Comparison of ENCODE assay signal across 16 cellular contexts in the genomic region with DNA sequence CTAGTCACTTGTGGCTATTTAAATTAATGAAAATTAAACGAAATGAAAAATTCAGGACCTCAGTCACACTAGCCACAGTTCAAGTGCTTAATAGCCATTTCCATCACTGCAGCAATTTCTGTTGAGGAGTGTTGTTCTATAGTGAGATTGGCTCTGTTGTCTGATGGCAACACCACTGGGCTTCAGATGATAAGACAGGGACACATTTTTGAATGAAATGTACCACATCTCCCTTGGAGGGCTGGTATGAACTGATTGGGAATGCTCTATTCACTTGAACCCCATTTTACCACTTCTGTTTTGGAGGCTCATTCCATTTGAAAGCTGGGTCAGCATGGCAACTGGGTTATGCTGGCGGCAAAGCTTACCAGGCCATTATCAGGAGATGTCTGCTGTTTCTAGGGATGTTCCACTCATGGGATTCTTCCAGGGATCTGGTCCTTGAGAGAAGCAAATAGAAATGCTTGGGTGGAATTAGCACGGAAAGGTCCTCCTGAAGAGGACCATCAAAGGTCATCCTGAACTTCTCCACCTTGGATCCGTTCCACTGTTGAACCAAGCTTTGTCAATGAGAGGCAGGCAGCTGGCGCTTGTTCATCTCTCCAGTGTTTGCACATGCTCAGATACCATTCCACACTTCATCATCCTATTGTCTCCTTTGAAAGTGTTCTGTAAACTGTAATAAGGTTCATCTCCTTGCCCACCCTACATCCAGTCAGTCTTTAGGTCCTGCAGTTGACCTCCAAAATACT. TPM values are rescaled to one million over a fixed set of nuclear protein-coding genes. Genes with fewer than 3 reads are reported as not detected.
DNase-seq lines count a peak whose midpoint lies in the region; FAIRE-seq and TF ChIP-seq lines count a peak whose summit lies in the region.
"Had no signal": no experiment of that assay in that cellular context is flagged by ENCODE, and none has a peak within 500 bp of the region (broad histone marks: within the 10 kb centered on the region; RNA-seq: fewer than 3 reads in every experiment).

No MANE protein-coding gene starts in this region.

- no peak for TF ChIP-seq CTCF in MCF 10A (IDR thresholded peaks at IDR 0.05; ENCODE audit: unreplicated experiment)
- TF ChIP-seq CTCF in breast epithelium (IDR thresholded peaks at IDR 0.05), result no peak
- no peak for TF ChIP-seq CTCF in RWPE1 (conservative IDR thresholded peaks at IDR 0.05; ENCODE audit: low read depth)
- no peak for TF ChIP-seq CTCF in keratinocyte (optimal IDR thresholded peaks at IDR 0.05 in 1 of 3, IDR thresholded peaks at IDR 0.05 in 1 of 3, conservative IDR thresholded peaks at IDR 0.05 in 1 of 3; ENCODE audit: extremely low read depth in 1 of 3, insufficient read depth in 2 of 3, low read length in 3 of 3)

- no TSS peak for BruUV-seq in MCF 10A (replicated peaks; lab: Mats Ljungman, UMichigan)

- H3K4me1 Mint-ChIP-seq in MCF 10A (ENCODE audit: insufficient read depth, unreplicated experiment), result peaks cover 38% of the 10 kb centered on the region

- peaks cover 100% of the 10 kb centered on the region for H3K79me2 ChIP-seq in keratinocyte (ENCODE audit: control insufficient read depth, insufficient read depth, low read length)

- H3K27ac ChIP-seq in breast epithelium (peak overlapping the region in 1 of 2 donors; percentile 44), RWPE1 (peak overlapping the region; percentile 83), keratinocyte (ENCODE audit: control insufficient read depth, insufficient read depth, low read length) (peak overlapping the region; percentile 76)

- peak overlapping the region; percentile 78 for H3K27ac Mint-ChIP-seq in MCF 10A (ENCODE audit: low read depth, unreplicated experiment)
- H3K27ac Mint-ChIP-seq: activated CD4-positive, alpha-beta memory T cell treated with anti-CD3 and anti-CD28 coated beads for 36 hours had no signal

- H3K36me3 Mint-ChIP-seq in MCF 10A (ENCODE audit: insufficient read depth, unreplicated experiment), result peaks cover 4% of the 10 kb centered on the region
- H3K36me3 Mint-ChIP-seq: activated CD4-positive, alpha-beta memory T cell treated with anti-CD3 and anti-CD28 coated beads for 36 hours had no signal

- POLR2A ChIA-PET in MCF 10A (lab: Yijun Ruan, JAX), result interaction anchor here (0.5 to 4.1 kb wide), 11 partner anchors 8 to 648 kb away, joined by 3 to 18 read pairs (median 3); a partner anchor contains a TSS
- POLR2A ChIA-PET in RWPE1 (lab: Yijun Ruan, JAX; ENCODE audit: low non-redundant PET), result no interaction called here

- H3K4me3 Mint-ChIP-seq in MCF 10A (ENCODE audit: unreplicated experiment), result no peak overlapping the region
- H3K4me3 Mint-ChIP-seq: activated CD4-positive, alpha-beta memory T cell treated with anti-CD3 and anti-CD28 coated beads for 36 hours had no signal

- peaks cover 30% of the 10 kb centered on the region for H4K20me1 ChIP-seq in keratinocyte (ENCODE audit: control insufficient read depth, extremely low read depth, insufficient read depth, low read length)

- DNase-seq in MCF 10A (ENCODE audit: unreplicated experiment) (no peak), breast epithelium (ENCODE audit: low spot score in 2 of 2) (no peak), RWPE1 (ENCODE audit: low spot score) (no peak), keratinocyte (ENCODE audit: low read depth, low spot score) (no peak), amniotic stem cell (lab: John Stamatoyannopoulos, UW) (no peak), DMS114 treated with DMSO at 0.1 percent for 48 hours (lab: John Stamatoyannopoulos, UW; ENCODE audit: unreplicated experiment) (no peak), inferior parietal cortex (ENCODE audit: extremely low spot score) (no peak), kidney glomerular epithelial cell (lab: John Stamatoyannopoulos, UW) (no peak)
- DNase-seq: activated CD4-positive, alpha-beta memory T cell treated with anti-CD3 and anti-CD28 coated beads for 36 hours; effector memory CD4-positive, alpha-beta T cell; head of caudate nucleus; left ventricle myocardium inferior; NCI-H1436 treated with DMSO at 0.1 percent for 48 hours had no signal

- no peak overlapping the region for H2AFZ ChIP-seq in keratinocyte (ENCODE audit: control insufficient read depth, low read length)

- no peaks in the 10 kb centered on the region for H3K27me3 Mint-ChIP-seq in MCF 10A (ENCODE audit: insufficient read depth, unreplicated experiment)

- H3K9me3 ChIP-seq in breast epithelium, result no peaks in the 10 kb centered on the region
- H3K9me3 ChIP-seq in keratinocyte (ENCODE audit: control insufficient read depth, low read depth, low read length), result no peaks in the 10 kb centered on the region
- H3K9me3 ChIP-seq: left ventricle myocardium inferior, tibial nerve had no signal

- H3K9me3 Mint-ChIP-seq in MCF 10A (ENCODE audit: unreplicated experiment), result no peaks in the 10 kb centered on the region
- H3K9me3 Mint-ChIP-seq: activated CD4-positive, alpha-beta memory T cell treated with anti-CD3 and anti-CD28 coated beads for 36 hours had no signal

- peak overlapping the region; percentile 79 for H3K4me2 ChIP-seq in keratinocyte (ENCODE audit: control insufficient read depth, extremely low read depth, insufficient read depth, low read depth, low read length)

- peaks cover 0 to 7% of the 10 kb centered on the region in 2 donors for H3K4me1 ChIP-seq in breast epithelium
- H3K4me1 ChIP-seq in keratinocyte (ENCODE audit: control insufficient read depth, extremely low read depth, insufficient read depth, low read length), result peaks cover 70% of the 10 kb centered on the region

- CTCF ChIA-PET in MCF 10A (lab: Yijun Ruan, JAX), result interaction anchor here (1.1 to 6.0 kb wide), 3 partner anchors 12 to 152 kb away, joined by 3 to 40 read pairs (median 4); no protein-coding TSS in a partner anchor
- CTCF ChIA-PET in RWPE1 (lab: Yijun Ruan, JAX), result interaction anchor here (0.5 to 1.6 kb wide), 4 partner anchors 9 to 153 kb away, joined by 3 to 4 read pairs (median 3); no protein-coding TSS in a partner anchor

- intact Hi-C loops in MCF 10A (cut with micrococcal nuclease) (no loop called here), breast epithelium (cut with DNase I; ENCODE audit: low total_unique reads) (no loop called here)

- H3K9ac ChIP-seq in keratinocyte (ENCODE audit: control insufficient read depth, extremely low read depth, insufficient read depth, low read length), result peak overlapping the region; percentile 54

- H3K4me3 ChIP-seq in breast epithelium (no peak overlapping the region), keratinocyte (ENCODE audit: control insufficient read depth in 2 of 3, extremely low read depth in 1 of 3, insufficient read depth in 2 of 3, low read depth in 1 of 3, low read length in 3 of 3) (peak overlapping the region in 2 of 3 experiments; percentile 6 to 10)
- H3K4me3 ChIP-seq: GM12878, left ventricle myocardium inferior, tibial nerve had no signal

- TF ChIP-seq POLR2A in breast epithelium (IDR thresholded peaks at IDR 0.05), result no peak

- peaks cover 4% of the 10 kb centered on the region for H3K9me1 ChIP-seq in keratinocyte (ENCODE audit: control insufficient read depth, extremely low read depth, insufficient read depth, low read length)

- dilution Hi-C loops in keratinocyte (cut with MboI; ENCODE audit: extremely low pct_ligation_motif_present, low sequenced_read_pairs), result no loop called here

- no peaks in the 10 kb centered on the region for H3K36me3 ChIP-seq in breast epithelium
- peaks cover 0 to 7% of the 10 kb centered on the region in 2 experiments for H3K36me3 ChIP-seq in keratinocyte (ENCODE audit: control insufficient read depth in 2 of 2, extremely low read depth in 1 of 2, insufficient read depth in 2 of 2, low read length in 2 of 2)
- H3K36me3 ChIP-seq: left ventricle myocardium inferior, tibial nerve had no signal

- FAIRE-seq in keratinocyte (lab: Jason Lieb, UNC), result peak; percentile 13
- FAIRE-seq: GM12878, H54 had no signal

- H3K27me3 ChIP-seq in breast epithelium (no peaks in the 10 kb centered on the region), keratinocyte (ENCODE audit: control insufficient read depth, extremely low read depth, insufficient read depth, low read length) (no peaks in the 10 kb centered on the region)
- H3K27me3 ChIP-seq: tibial nerve had no signal

RNA-seq across cellular contexts. Expression of a gene that starts 7.6 kb away (rescaled TPM):
- total RNA-seq in MCF 10A (2022), result 76.6 and 77.0 TPM in 2 replicates
- 10 to 100 TPM; 35.5 to 41.4 (median 39.0) TPM for total RNA-seq in breast epithelium
- 62.4 to 110 TPM (median 86.5 TPM) in 3 replicates for polyA plus RNA-seq in keratinocyte
- 28.9 TPM for polyA plus RNA-seq in keratinocyte (2011; ENCODE audit: low read depth)
- polyA plus RNA-seq in keratinocyte (2011; cell fraction: cytosol; rRNA removed), result 58.9 and 89.6 TPM in 2 replicates
- 149 and 163 TPM in 2 replicates for polyA plus RNA-seq in keratinocyte (2011; cell fraction: nucleus; rRNA removed)
- 31.6 and 98.4 TPM in 2 replicates for polyA plus RNA-seq in keratinocyte (2012; ENCODE audit: low replicate concordance)
- polyA minus RNA-seq in keratinocyte, result 140 to 193 TPM (median 155 TPM) in 3 replicates
- polyA minus RNA-seq in keratinocyte (2011; cell fraction: cytosol; rRNA and poly(A)+ RNA removed), result 103 TPM
- 195 and 328 TPM in 2 replicates for polyA minus RNA-seq in keratinocyte (2011; cell fraction: nucleus; rRNA and poly(A)+ RNA removed)

Comparison
In these comparisons a context has a peak if more than half of its experiments do, and no peak if none do; other contexts are left out.
1. H3K4me3 ChIP-seq: peak in keratinocyte (2 of 3); none in breast epithelium (0 of 3).